20 cellular contexts compared by ENCODE assay signal in the genomic region with DNA sequence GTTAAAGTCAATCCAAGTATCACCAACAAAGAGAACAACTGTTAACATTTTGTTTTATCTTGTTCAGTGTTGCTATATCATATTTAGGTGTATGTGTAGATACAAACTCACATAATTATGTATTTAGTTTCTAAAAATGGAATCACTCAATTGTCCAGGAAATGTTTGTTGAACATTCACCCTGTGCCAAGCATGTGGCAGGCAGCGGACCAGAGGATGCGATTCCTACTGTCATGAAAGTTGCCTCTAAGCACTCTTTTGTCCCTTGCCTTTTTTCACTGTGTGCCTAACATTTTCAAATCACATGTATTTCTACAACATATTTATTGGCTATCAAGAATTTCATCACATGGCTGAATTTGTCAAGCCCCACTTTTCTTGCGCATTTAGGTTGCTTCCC.
"Had no signal": no experiment of that assay in that cellular context is flagged by ENCODE, and none has a peak within 500 bp of the region (broad histone marks: within the 10 kb centered on the region; RNA-seq: fewer than 3 reads in every experiment).

No MANE protein-coding gene starts in this region.

- H3K4me3 ChIP-seq: adrenal gland had no signal

- H3K36me3 ChIP-seq: adrenal gland had no signal

- H3K4me1 Mint-ChIP-seq: activated CD8-positive, alpha-beta memory T cell treated with anti-CD3 and anti-CD28 coated beads, Interleukin-2, amount 10 ng/mL, durations not matched to agents 7 days and 5 days; activated naive CD8-positive, alpha-beta T cell treated with anti-CD3 and anti-CD28 coated beads, Interleukin-2, amount 10 ng/mL, durations not matched to agents 7 days and 5 days; IgD-negative memory B cell; WTC11 had no signal

- H3K27ac Mint-ChIP-seq: activated CD8-positive, alpha-beta memory T cell treated with anti-CD3 and anti-CD28 coated beads, Interleukin-2, amount 10 ng/mL, durations not matched to agents 7 days and 5 days; activated naive CD8-positive, alpha-beta T cell treated with anti-CD3 and anti-CD28 coated beads, Interleukin-2, amount 10 ng/mL, durations not matched to agents 7 days and 5 days; IgD-negative memory B cell; T-helper 17 cell; WTC11 had no signal

- H3K27me3 ChIP-seq: adrenal gland had no signal

- H3K36me3 Mint-ChIP-seq: activated CD8-positive, alpha-beta memory T cell treated with anti-CD3 and anti-CD28 coated beads, Interleukin-2, amount 10 ng/mL, durations not matched to agents 7 days and 5 days; activated naive CD8-positive, alpha-beta T cell treated with anti-CD3 and anti-CD28 coated beads, Interleukin-2, amount 10 ng/mL, durations not matched to agents 7 days and 5 days; WTC11 had no signal

- H3K9me3 ChIP-seq: adrenal gland had no signal

- H3K9me3 Mint-ChIP-seq: activated naive CD8-positive, alpha-beta T cell treated with anti-CD3 and anti-CD28 coated beads, Interleukin-2, amount 10 ng/mL, durations not matched to agents 7 days and 5 days; activated T-cell treated with anti-CD3 and anti-CD28 coated beads, Interleukin-2, amount 50 U/mL, for 4 hours; IgD-negative memory B cell had no signal

- H3K4me3 Mint-ChIP-seq: activated CD8-positive, alpha-beta memory T cell treated with anti-CD3 and anti-CD28 coated beads, Interleukin-2, amount 10 ng/mL, durations not matched to agents 7 days and 5 days; activated naive CD8-positive, alpha-beta T cell treated with anti-CD3 and anti-CD28 coated beads, Interleukin-2, amount 10 ng/mL, durations not matched to agents 7 days and 5 days; activated T-cell treated with anti-CD3 and anti-CD28 coated beads, Interleukin-2, amount 50 U/mL, for 4 hours; IgD-negative memory B cell; T-helper 17 cell; WTC11 had no signal

- DNase-seq: activated CD4-positive, alpha-beta T cell treated with anti-CD3 and anti-CD28 coated beads for 48 hours; activated CD4-positive, alpha-beta T cell treated with anti-CD3 and anti-CD28 coated beads, Interleukin-2, amount 50 U/mL, for 4 hours; activated CD4-positive, CD25-positive, alpha-beta regulatory T cell treated with anti-CD3 and anti-CD28 coated beads, Interleukin-2, amount 50 U/mL, for 72 hours; activated CD8-positive, alpha-beta memory T cell treated with anti-CD3 and anti-CD28 coated beads, Interleukin-2, amount 10 ng/mL, durations not matched to agents 7 days and 5 days; activated naive CD4-positive, alpha-beta T cell treated with anti-CD3 and anti-CD28 coated beads, Interleukin-2, amount 50 U/mL, for 16 hours; activated naive CD8-positive, alpha-beta T cell treated with anti-CD3 and anti-CD28 coated beads, Interleukin-2, amount 10 ng/mL, durations not matched to agents 7 days and 5 days; activated T-cell treated with anti-CD3 and anti-CD28 coated beads, Interleukin-2, amount 50 U/mL, for 4 hours; anterior cingulate cortex; central memory CD4-positive, alpha-beta T cell; KG1; NCI-H1105; NCI-H1436; NCI-H1694 treated with DMSO at 0.1 percent for 48 hours; NK-92 treated with Interleukin-12 subunit alpha and Interleukin-12 subunit beta, amount 100 ng/mL, for 24 hours; SIG-M5; T-helper 17 cell; T-helper 9 cell had no signal

- ATAC-seq: activated CD8-positive, alpha-beta memory T cell treated with anti-CD3 and anti-CD28 coated beads, Interleukin-2, amount 10 ng/mL, durations not matched to agents 7 days and 5 days; activated T-cell treated with anti-CD3 and anti-CD28 coated beads, Interleukin-2, amount 50 U/mL, for 4 hours; T-helper 17 cell; WTC11 had no signal
